8 cellular contexts compared by ENCODE assay signal in the genomic region with DNA sequence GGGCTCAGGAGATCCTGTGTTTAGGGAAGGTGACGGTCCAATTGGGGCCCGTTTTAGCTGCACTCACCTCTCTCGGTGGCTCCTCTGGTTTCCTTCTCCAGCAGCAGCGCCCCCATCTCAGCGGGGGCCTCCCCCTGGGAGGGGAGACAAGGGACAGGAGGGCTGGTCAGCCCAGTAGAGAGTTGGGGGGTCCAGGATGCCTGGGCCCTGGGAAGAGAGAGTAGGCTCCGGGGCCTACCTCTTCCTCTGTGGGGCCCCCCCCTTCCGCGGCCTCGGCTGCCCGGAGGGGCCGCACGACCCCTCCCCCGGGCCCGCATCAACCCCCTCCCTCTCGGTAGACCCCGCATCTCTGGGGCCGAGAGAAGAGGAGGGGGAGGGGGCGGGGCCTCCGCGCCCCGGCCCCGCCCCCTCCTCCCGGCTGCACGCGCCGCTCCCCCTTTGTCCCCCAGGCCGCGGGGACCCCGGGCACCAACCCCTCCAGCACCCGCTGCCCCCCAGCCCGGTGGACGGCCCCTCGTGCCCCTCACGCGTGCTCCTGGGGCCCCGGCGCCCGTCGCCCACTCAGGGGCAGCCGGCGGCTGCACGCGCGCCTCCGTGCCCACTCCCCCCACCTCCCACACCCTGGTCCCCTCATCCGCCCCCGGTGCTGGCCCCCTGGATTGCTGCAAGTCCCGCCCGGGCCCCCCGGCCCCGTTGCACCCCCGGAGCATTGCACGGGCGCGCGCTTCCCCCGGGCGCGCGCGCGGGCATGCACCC. TPM values are rescaled to one million over a fixed set of nuclear protein-coding genes. Genes with fewer than 3 reads are reported as not detected.
A peak's percentile ranks its signal among the peaks of the same experiment; 100 is the strongest.
DNase-seq lines count a peak whose midpoint lies in the region; ATAC-seq, FAIRE-seq and TF ChIP-seq lines count a peak whose summit lies in the region.

No MANE protein-coding gene starts in this region.

- peak; percentile 54 for FAIRE-seq in GM12892 (lab: Jason Lieb, UNC)

- H2AFZ ChIP-seq in OCI-LY3 (ENCODE audit: low read depth, low read length) (peak overlapping the region; percentile 31; the same call in 1 of the 2 replicates), neural progenitor cell (replicated peaks) (peak overlapping the region; percentile 96)

- TF ChIP-seq CTCF in OCI-LY3 (IDR thresholded peaks at IDR 0.05; ENCODE audit: low read depth, low read length) (no peak), neural progenitor cell (IDR thresholded peaks at IDR 0.05) (no peak)

- DNase-seq in GM12892 (ENCODE audit: insufficient read length) (no peak), neural progenitor cell (ENCODE audit: low spot score) (peak; percentile 75), kidney tubule cell (ENCODE audit: low spot score) (no peak), Ammon's horn (ENCODE audit: low spot score) (no peak), 8988T (no peak)
- peak in 1 of 3 experiments; percentile 24 for DNase-seq in effector memory CD8-positive, alpha-beta T cell

- peaks cover 23% of the 10 kb centered on the region for H3K79me2 ChIP-seq in OCI-LY3 (ENCODE audit: low read length)
- peaks cover 75% of the 10 kb centered on the region for H3K79me2 ChIP-seq in neural progenitor cell (ENCODE audit: low read depth)

- H3K27ac Mint-ChIP-seq in effector memory CD8-positive, alpha-beta T cell = peak overlapping the region; percentile 87 to 89
- H3K27ac Mint-ChIP-seq in neural progenitor cell = no peak overlapping the region

- H3K9me3 Mint-ChIP-seq in effector memory CD8-positive, alpha-beta T cell = no peaks in the 10 kb centered on the region
- no peaks in the 10 kb centered on the region for H3K9me3 Mint-ChIP-seq in neural progenitor cell

- peaks cover 39% of the 10 kb centered on the region for H3K36me3 Mint-ChIP-seq in effector memory CD8-positive, alpha-beta T cell (ENCODE audit: insufficient read depth)
- peaks cover 17% of the 10 kb centered on the region for H3K36me3 Mint-ChIP-seq in neural progenitor cell

- no peak for ATAC-seq in effector memory CD8-positive, alpha-beta T cell (replicated peaks)
- no peak for ATAC-seq in GM19463 (IDR thresholded peaks at IDR 0.05; ENCODE audit: unreplicated experiment)

- H3K4me1 ChIP-seq in OCI-LY3 (ENCODE audit: low read length) = peaks cover 23% of the 10 kb centered on the region
- H3K4me1 ChIP-seq in neural progenitor cell = peaks cover 19% of the 10 kb centered on the region

- peaks cover 29 to 35% of the 10 kb centered on the region in 2 donors for H3K4me1 Mint-ChIP-seq in effector memory CD8-positive, alpha-beta T cell (ENCODE audit: low read depth in 2 of 2)
- H3K4me1 Mint-ChIP-seq in neural progenitor cell = peaks cover 34% of the 10 kb centered on the region

- no peaks in the 10 kb centered on the region for H3K27me3 Mint-ChIP-seq in effector memory CD8-positive, alpha-beta T cell
- no peaks in the 10 kb centered on the region for H3K27me3 Mint-ChIP-seq in neural progenitor cell (ENCODE audit: insufficient read depth, low read depth)

- H3K4me3 Mint-ChIP-seq in effector memory CD8-positive, alpha-beta T cell = peak overlapping the region; percentile 94 to 95
- H3K4me3 Mint-ChIP-seq in neural progenitor cell = peak overlapping the region; percentile 90

- H3K4me3 ChIP-seq in OCI-LY3 (ENCODE audit: low read length) = peak overlapping the region; percentile 99
- H3K4me3 ChIP-seq in neural progenitor cell = peak overlapping the region; percentile 83

- H3K36me3 ChIP-seq in OCI-LY3 (replicated peaks; ENCODE audit: low read depth, low read length) (peaks cover 6% of the 10 kb centered on the region), neural progenitor cell (peaks cover 22% of the 10 kb centered on the region)

- no peak for TF ChIP-seq POLR2A in GM12892 (IDR thresholded peaks at IDR 0.05; ENCODE audit: low read depth, low read length)

- H3K27me3 ChIP-seq in OCI-LY3 (ENCODE audit: low read depth, low read length) (no peaks in the 10 kb centered on the region), neural progenitor cell (no peaks in the 10 kb centered on the region)

- H3K9me3 ChIP-seq in OCI-LY3 (ENCODE audit: insufficient read depth, low read length) = no peaks in the 10 kb centered on the region
- H3K9me3 ChIP-seq in neural progenitor cell (ENCODE audit: low read depth) = no peaks in the 10 kb centered on the region

- H3K27ac ChIP-seq in OCI-LY3 (ENCODE audit: low read length) = peak overlapping the region; percentile 34
- no peak overlapping the region for H3K27ac ChIP-seq in neural progenitor cell

- H4K20me1 ChIP-seq in OCI-LY3 (ENCODE audit: insufficient read depth, low read length) = peaks cover 3% of the 10 kb centered on the region; the same call in 1 of the 2 replicates
- H4K20me1 ChIP-seq in neural progenitor cell (ENCODE audit: low read depth) = peaks cover 42% of the 10 kb centered on the region

- H3F3A ChIP-seq in neural progenitor cell (ENCODE audit: low read depth) = peaks cover 51% of the 10 kb centered on the region

- H3K4me2 ChIP-seq in OCI-LY3 (ENCODE audit: low read length) (peak overlapping the region; percentile 77), neural progenitor cell (peak overlapping the region; percentile 99)

- H3K9ac ChIP-seq in OCI-LY3 (ENCODE audit: low read length) (peak overlapping the region; percentile 80), neural progenitor cell (peak overlapping the region; percentile 73)

RNA-seq across cellular contexts. Expression of a gene that starts 0.5 kb away (rescaled TPM):
- polyA plus RNA-seq in GM12892 (2012; ENCODE audit: missing spikeins) = 31.3 TPM
- total RNA-seq in neural progenitor cell (ENCODE audit: low replicate concordance) = 93.3 and 189 TPM in 2 replicates

RNA-seq across cellular contexts. Expression of a gene that starts 4.9 kb away (rescaled TPM):
- polyA plus RNA-seq in GM12892 (2012; ENCODE audit: missing spikeins) = 2.1 TPM
- 8.4 and 25.6 TPM in 2 replicates for total RNA-seq in neural progenitor cell (ENCODE audit: low replicate concordance)

RNA-seq across cellular contexts. Expression of a gene that starts 18.2 kb away (rescaled TPM):
- not detected for polyA plus RNA-seq in GM12892 (2012; ENCODE audit: missing spikeins)
- total RNA-seq in neural progenitor cell (ENCODE audit: low replicate concordance) = 0.32 and 0.93 TPM in 2 replicates

RNA-seq across cellular contexts. Expression of a gene that starts 30.5 kb away (rescaled TPM):
- not detected for polyA plus RNA-seq in GM12892 (2012; ENCODE audit: missing spikeins)
- 1.1 and 1.4 TPM in 2 replicates for total RNA-seq in neural progenitor cell (ENCODE audit: low replicate concordance)

RNA-seq across cellular contexts. Expression of a gene that starts 34.4 kb away (rescaled TPM):
- polyA plus RNA-seq in GM12892 (2012; ENCODE audit: missing spikeins) = 15.0 TPM
- 17.4 and 30.3 TPM in 2 replicates for total RNA-seq in neural progenitor cell (ENCODE audit: low replicate concordance)
